Comparison of ENCODE assay signal across 25 cellular contexts in genomic region chr15:36429707-36430106, GRCh38.
A peak's percentile ranks its signal among the peaks of the same experiment; 100 is the strongest.
DNase-seq lines count a peak whose midpoint lies in the region; ATAC-seq, FAIRE-seq and TF ChIP-seq lines count a peak whose summit lies in the region.
"Had no signal": no experiment of that assay in that cellular context is flagged by ENCODE, and none has a peak within 500 bp of the region (broad histone marks: within the 10 kb centered on the region; RNA-seq: fewer than 3 reads in every experiment).

No MANE protein-coding gene starts in this region.

- H2AFZ ChIP-seq in astrocyte (ENCODE audit: low read depth, low read length) (no peak overlapping the region), osteoblast (ENCODE audit: low read length) (no peak overlapping the region)

- intact Hi-C loops in heart left ventricle (cut with DNase I) (no loop called here), colonic mucosa (cut with DNase I) (no loop called here)

- H3K4me1 ChIP-seq in A549: peaks cover 30% of the 10 kb centered on the region
- H3K4me1 ChIP-seq in astrocyte (ENCODE audit: insufficient read depth, low read length): peaks cover 28% of the 10 kb centered on the region
- H3K4me1 ChIP-seq in osteoblast (ENCODE audit: insufficient read depth, low read length): peaks cover 50% of the 10 kb centered on the region
- H3K4me1 ChIP-seq in heart left ventricle: no peaks in the 10 kb centered on the region
- no peaks in the 10 kb centered on the region for H3K4me1 ChIP-seq in colonic mucosa

- H3K9ac ChIP-seq in astrocyte (ENCODE audit: low read length) (no peak overlapping the region), colonic mucosa (ENCODE audit: low read depth in 2 of 2, low read length in 2 of 2) (no peak overlapping the region)

- TF ChIP-seq CTCF in A549 (IDR thresholded peaks at IDR 0.05) (no peak), astrocyte (IDR thresholded peaks at IDR 0.05; ENCODE audit: insufficient read depth, low read depth, low read length) (no peak), osteoblast (IDR thresholded peaks at IDR 0.05; ENCODE audit: extremely low read depth, low read depth, low read length) (no peak), heart left ventricle (IDR thresholded peaks at IDR 0.05) (no peak), colonic mucosa (IDR thresholded peaks at IDR 0.05) (no peak)

- no peaks in the 10 kb centered on the region for H3K36me3 ChIP-seq in astrocyte (ENCODE audit: insufficient read depth, low read length)
- no peaks in the 10 kb centered on the region for H3K36me3 ChIP-seq in osteoblast (ENCODE audit: insufficient read depth, low read length)
- H3K36me3 ChIP-seq in heart left ventricle: no peaks in the 10 kb centered on the region
- no peaks in the 10 kb centered on the region for H3K36me3 ChIP-seq in colonic mucosa
- H3K36me3 ChIP-seq: SJCRH30 had no signal

- TF ChIP-seq POLR2A in A549 (IDR thresholded peaks at IDR 0.05; ENCODE audit: low read length) (no peak), heart left ventricle (IDR thresholded peaks at IDR 0.05) (no peak)

- H3K27ac ChIP-seq in A549 (peak overlapping the region; percentile 84 to 95), astrocyte (ENCODE audit: low read depth, low read length) (peak overlapping the region; percentile 89), osteoblast (ENCODE audit: low read depth, low read length) (peak overlapping the region; percentile 89), heart left ventricle (no peak overlapping the region), colonic mucosa (no peak overlapping the region)
- H3K27ac ChIP-seq: 22Rv1, HL-60, SJCRH30 had no signal

- no peak for TF ChIP-seq EP300 in A549 (IDR thresholded peaks at IDR 0.05)

- FAIRE-seq in A549 (lab: Jason Lieb, UNC) (no peak), astrocyte (lab: Jason Lieb, UNC) (no peak)
- FAIRE-seq: GM12891, H1 had no signal

- H3K4me1 Mint-ChIP-seq in astrocyte (ENCODE audit: low read depth, unreplicated experiment): peaks cover 43% of the 10 kb centered on the region

- POLR2A ChIA-PET in A549 (lab: Yijun Ruan, JAX): no interaction called here

- H3K4me2 ChIP-seq in A549 (no peak overlapping the region), astrocyte (ENCODE audit: low read length) (no peak overlapping the region), osteoblast (ENCODE audit: insufficient read depth, low read length) (no peak overlapping the region)

- H4K20me1 ChIP-seq in astrocyte (ENCODE audit: insufficient read depth, low read length) (no peaks in the 10 kb centered on the region), osteoblast (ENCODE audit: insufficient read depth, low read length) (no peaks in the 10 kb centered on the region)

- DNase-seq in A549 (ENCODE audit: low read depth in 1 of 2, low spot score in 1 of 2) (no peak), OCI-M1 (lab: John Stamatoyannopoulos, UW) (peak; percentile 33), astrocyte (ENCODE audit: low read depth) (peak; percentile 16), osteoblast (ENCODE audit: insufficient read length, low spot score, missing footprints) (no peak), heart left ventricle (no peak), colonic mucosa (no peak)
- no peak for DNase-seq in activated naive CD4-positive, alpha-beta T cell (lab: John Stamatoyannopoulos, UW)
- DNase-seq: Calu3, DMS79 treated with DMSO at 0.1 percent for 48 hours, GF-D8, Karpas-422, NCI-H1092 treated with DMSO at 0.1 percent for 48 hours, NCI-H1436, NCI-H187 treated with DMSO at 0.1 percent for 48 hours, NCI-H2171 treated with DMSO at 0.1 percent for 48 hours, NCI-H446, NCI-H524 treated with DMSO at 0.1 percent for 48 hours, NCI-H774, PC-3, SJCRH30 had no signal

- ATAC-seq in A549 (no peak), heart left ventricle (no peak)
- ATAC-seq: PC-3, Right ventricle myocardium inferior had no signal

- H3K4me3 ChIP-seq in A549 (no peak overlapping the region), astrocyte (ENCODE audit: insufficient read depth, low read depth, low read length) (no peak overlapping the region), osteoblast (ENCODE audit: insufficient read depth, low read length) (no peak overlapping the region), heart left ventricle (no peak overlapping the region), colonic mucosa (no peak overlapping the region)
- H3K4me3 ChIP-seq: SJCRH30 had no signal

- 93% methylated on average over 2 of the region's 2 CpGs for WGBS in A549 (ENCODE audit: missing lambda C conversion rate)
- WGBS in heart left ventricle, 4 donors: 70 to 83% (median 77%) methylated on average over 2 of the region's 2 CpGs

- no peak for TF ChIP-seq RAD21 in A549 (conservative IDR thresholded peaks at IDR 0.05 in 1 of 2, IDR thresholded peaks at IDR 0.05 in 1 of 2)

- H3K4me3 Mint-ChIP-seq in astrocyte (ENCODE audit: unreplicated experiment): no peak overlapping the region

- H3K27ac Mint-ChIP-seq in astrocyte (ENCODE audit: unreplicated experiment): peak overlapping the region; percentile 100

- H3K79me2 ChIP-seq in astrocyte (ENCODE audit: insufficient read depth, low read length) (no peaks in the 10 kb centered on the region), osteoblast (ENCODE audit: insufficient read depth, low read length) (no peaks in the 10 kb centered on the region)

- H3K27me3 ChIP-seq in astrocyte (ENCODE audit: insufficient read depth, low read length) (no peaks in the 10 kb centered on the region), osteoblast (ENCODE audit: insufficient read depth, low read length) (no peaks in the 10 kb centered on the region), heart left ventricle (no peaks in the 10 kb centered on the region), colonic mucosa (no peaks in the 10 kb centered on the region)
- H3K27me3 ChIP-seq: SJCRH30 had no signal

- H3K9me3 Mint-ChIP-seq in astrocyte (ENCODE audit: unreplicated experiment): peaks cover 1% of the 10 kb centered on the region

- CTCF ChIA-PET in A549 (lab: Yijun Ruan, JAX): no interaction called here

- H3K9me3 ChIP-seq in A549 (peaks cover 6% of the 10 kb centered on the region; the same call in 1 of the 3 replicates), astrocyte (ENCODE audit: insufficient read depth, low read depth, low read length) (no peaks in the 10 kb centered on the region), osteoblast (ENCODE audit: low read depth, low read length) (no peaks in the 10 kb centered on the region), heart left ventricle (no peaks in the 10 kb centered on the region), colonic mucosa (no peaks in the 10 kb centered on the region)
- H3K9me3 ChIP-seq: SJCRH30 had no signal

- H3K27me3 Mint-ChIP-seq in astrocyte (ENCODE audit: low read depth, unreplicated experiment): no peaks in the 10 kb centered on the region

- no peaks in the 10 kb centered on the region for H3K36me3 Mint-ChIP-seq in astrocyte (ENCODE audit: low read depth, unreplicated experiment)

TF ChIP-seq in A549, 52 proteins besides CTCF, POLR2A, EP300 and RAD21 (continues in another document):
- no peak for TF ChIP-seq RCOR1 (IDR thresholded peaks at IDR 0.05; ENCODE audit: low read depth, low read length)
- TF ChIP-seq MAFK (IDR thresholded peaks at IDR 0.05; ENCODE audit: partially characterized antibody): no peak
- no peak for TF ChIP-seq MYC (IDR thresholded peaks at IDR 0.05; ENCODE audit: borderline replicate concordance, low read length)
- no peak for TF ChIP-seq RNF2 (IDR thresholded peaks at IDR 0.05; ENCODE audit: borderline replicate concordance, low read depth)
- TF ChIP-seq CBX2 (IDR thresholded peaks at IDR 0.05; ENCODE audit: borderline replicate concordance, low read depth): no peak
- no peak for TF ChIP-seq ELK1 (IDR thresholded peaks at IDR 0.05; ENCODE audit: low read depth, low read length)
- no peak for TF ChIP-seq SMC3 (IDR thresholded peaks at IDR 0.05)
- no peak for TF ChIP-seq EHMT2 (IDR thresholded peaks at IDR 0.05; ENCODE audit: low read depth)
- no peak for TF ChIP-seq ZNF302 (CRISPR knock-in tag; IDR thresholded peaks at IDR 0.05)
- no peak for TF ChIP-seq MAZ (IDR thresholded peaks at IDR 0.05; ENCODE audit: borderline replicate concordance, low read depth, low read length)
- TF ChIP-seq NPAS2 (CRISPR knock-in tag; IDR thresholded peaks at IDR 0.05; ENCODE audit: borderline replicate concordance): no peak
- no peak for TF ChIP-seq KDM1A (IDR thresholded peaks at IDR 0.05; ENCODE audit: low read depth)
- TF ChIP-seq CEBPB (IDR thresholded peaks at IDR 0.05): no peak
- no peak for TF ChIP-seq REST (IDR thresholded peaks at IDR 0.05)
- no peak for TF ChIP-seq PHF8 (IDR thresholded peaks at IDR 0.05; ENCODE audit: borderline replicate concordance, low read depth)

Comparison
In these comparisons a context has a peak if more than half of its experiments do, and no peak if none do; other contexts are left out.
1. DNase-seq: peak in OCI-M1 (single experiment) and astrocyte (single experiment); none in A549 (0 of 2), osteoblast (single experiment), activated naive CD4-positive, alpha-beta T cell (0 of 4), heart left ventricle (0 of 5) and colonic mucosa (single experiment).
2. H3K27ac ChIP-seq: peak in A549 (2 of 2), astrocyte (single experiment) and osteoblast (single experiment); none in heart left ventricle (0 of 12) and colonic mucosa (single experiment).